Comparison of ENCODE assay signal across 17 cellular contexts in the genomic region with DNA sequence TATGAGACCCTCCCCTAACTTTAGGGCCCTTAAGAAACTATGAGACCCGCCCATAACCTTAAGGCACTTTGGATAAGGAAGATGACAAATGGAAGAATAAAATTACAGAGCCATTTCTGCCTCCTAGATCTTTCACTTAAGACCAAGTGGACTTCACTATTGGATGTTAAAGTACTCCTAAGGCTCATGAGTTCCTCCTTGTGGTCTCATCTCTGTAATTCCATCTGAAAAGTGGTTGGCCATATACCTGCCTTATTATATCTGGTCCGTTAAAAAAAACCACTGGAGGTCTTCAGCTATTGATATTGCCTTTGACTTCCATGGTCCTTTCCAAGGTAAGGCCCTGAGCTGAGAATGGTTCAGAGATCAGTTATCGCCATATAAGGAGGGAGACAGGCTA.
A peak's percentile ranks its signal among the peaks of the same experiment; 100 is the strongest.
DNase-seq lines count a peak whose midpoint lies in the region; ATAC-seq, FAIRE-seq and TF ChIP-seq lines count a peak whose summit lies in the region.
"Had no signal": no experiment of that assay in that cellular context is flagged by ENCODE, and none has a peak within 500 bp of the region (broad histone marks: within the 10 kb centered on the region; RNA-seq: fewer than 3 reads in every experiment).

No MANE protein-coding gene starts in this region.

- no peak overlapping the region for H2AFZ ChIP-seq in neuronal stem cell (ENCODE audit: low read length)

- H3K4me1 ChIP-seq in HUES48 (ENCODE audit: control insufficient read depth, insufficient read depth, low read length) = peaks cover 26% of the 10 kb centered on the region
- H3K4me1 ChIP-seq in neuronal stem cell (ENCODE audit: control insufficient read depth in 2 of 2, insufficient read depth in 1 of 2, low read depth in 1 of 2, low read length in 2 of 2) = peaks cover 14 to 23% of the 10 kb centered on the region in 2 donors

- TF ChIP-seq CTCF in choroid plexus epithelial cell (conservative IDR thresholded peaks at IDR 0.05; ENCODE audit: low read depth, low read length) = peak; percentile 32

- DNase-seq in choroid plexus epithelial cell (ENCODE audit: low read depth) (peak; percentile 72), neuronal stem cell (ENCODE audit: low spot score) (no peak), GF-D8 (lab: John Stamatoyannopoulos, UW) (no peak)
- DNase-seq in stimulated activated naive CD4-positive, alpha-beta T cell treated with Interleukin-2 at 50 U/mL for 16 hours (lab: John Stamatoyannopoulos, UW) = no peak
- no peak for DNase-seq in activated T-cell treated with anti-CD3 and anti-CD28 coated beads, Interleukin-2, amount 50 U/mL, for 4 hours
- DNase-seq: activated CD4-positive, CD25-positive, alpha-beta regulatory T cell treated with anti-CD3 and anti-CD28 coated beads, Interleukin-2, amount 50 U/mL, for 72 hours; activated naive CD4-positive, alpha-beta T cell treated with anti-CD3 and anti-CD28 coated beads for 36 hours; head of caudate nucleus; NCI-H2081 treated with DMSO at 0.1 percent for 48 hours; NCI-H526 treated with DMSO at 0.1 percent for 48 hours had no signal

- WGBS in neuronal stem cell (ENCODE audit: extremely low coverage in 2 of 2, insufficient read length in 2 of 2, insufficient replicate concordance in 1 of 2), 2 donors = no CpG with 5 or more reads among the region's 3 CpGs

- no peaks in the 10 kb centered on the region for H3K36me3 ChIP-seq in HUES48 (ENCODE audit: control insufficient read depth, insufficient read depth, low read length)
- H3K36me3 ChIP-seq in neuronal stem cell (replicated peaks in 1 of 2; ENCODE audit: control insufficient read depth in 2 of 2, insufficient read depth in 2 of 2, low read length in 2 of 2) = no peaks in the 10 kb centered on the region
- H3K36me3 ChIP-seq: cardiac muscle cell had no signal

- no peaks in the 10 kb centered on the region for H3K4me1 Mint-ChIP-seq in activated T-cell treated with anti-CD3 and anti-CD28 coated beads, Interleukin-2, amount 50 U/mL, for 4 hours (ENCODE audit: low read depth)

- H3K23ac ChIP-seq in neuronal stem cell (ENCODE audit: low read depth, low read length, poor library complexity) = no peak overlapping the region

- H3K9ac ChIP-seq in HUES48 (ENCODE audit: low read depth, low read length) = no peak overlapping the region
- no peak overlapping the region for H3K9ac ChIP-seq in neuronal stem cell (ENCODE audit: low read depth, low read length, poor library complexity)

- no peak overlapping the region for H4K8ac ChIP-seq in neuronal stem cell (ENCODE audit: low read depth, low read length)

- peak overlapping the region; percentile 64 for H3K27ac ChIP-seq in HUES48 (ENCODE audit: low read depth, low read length)
- peak overlapping the region; percentile 35 for H3K27ac ChIP-seq in neuronal stem cell (replicated peaks; ENCODE audit: low read length)
- H3K27ac ChIP-seq: cardiac muscle cell had no signal

- no peaks in the 10 kb centered on the region for H3K27me3 ChIP-seq in HUES48 (ENCODE audit: control insufficient read depth, insufficient read depth, low read length)
- H3K27me3 ChIP-seq in neuronal stem cell (ENCODE audit: control insufficient read depth in 3 of 3, insufficient read depth in 3 of 3, low read depth in 1 of 3, low read length in 3 of 3) = peaks cover 0 to 18% (median 0%) of the 10 kb centered on the region in 3 experiments
- H3K27me3 ChIP-seq: cardiac muscle cell had no signal

- no peak overlapping the region for H3K4me3 Mint-ChIP-seq in activated T-cell treated with anti-CD3 and anti-CD28 coated beads, Interleukin-2, amount 50 U/mL, for 4 hours
- H3K4me3 Mint-ChIP-seq: activated naive CD4-positive, alpha-beta T cell treated with anti-CD3 and anti-CD28 coated beads for 36 hours; T-helper 2 cell treated with Interferon-gamma antibody and Interleukin-4, amounts not matched to agents 5 μg/mL and 100 μg/mL, for 36 hours had no signal

- no peak overlapping the region for H3K4ac ChIP-seq in neuronal stem cell (ENCODE audit: low read length)

- H3K4me3 ChIP-seq in HUES48 (ENCODE audit: low read depth, low read length) (no peak overlapping the region), choroid plexus epithelial cell (ENCODE audit: low read depth, low read length) (no peak overlapping the region), neuronal stem cell (ENCODE audit: low read length in 2 of 2) (no peak overlapping the region)
- H3K4me3 ChIP-seq: cardiac muscle cell, skin epidermis had no signal

- H3K27me3 Mint-ChIP-seq in activated T-cell treated with anti-CD3 and anti-CD28 coated beads, Interleukin-2, amount 50 U/mL, for 4 hours (ENCODE audit: low read depth) = peaks cover 2% of the 10 kb centered on the region

- H3K4me2 ChIP-seq in neuronal stem cell (ENCODE audit: insufficient read depth, low read length, poor library complexity, severe bottlenecking) = no peak overlapping the region

- FAIRE-seq in A204.1 (lab: Jason Lieb, UNC) = peak; percentile 86
- FAIRE-seq: RCC 7860 had no signal

- no peak for ATAC-seq in GM21367 (IDR thresholded peaks at IDR 0.05; ENCODE audit: unreplicated experiment)
- no peak for ATAC-seq in activated T-cell treated with anti-CD3 and anti-CD28 coated beads, Interleukin-2, amount 50 U/mL, for 4 hours

- H3K9me3 ChIP-seq in HUES48 (ENCODE audit: control insufficient read depth, insufficient read depth, low read length) (no peaks in the 10 kb centered on the region), neuronal stem cell (replicated peaks in 1 of 2; ENCODE audit: control insufficient read depth in 2 of 2, insufficient read depth in 1 of 2, low read depth in 1 of 2, low read length in 2 of 2) (no peaks in the 10 kb centered on the region)

- no peak overlapping the region for H4K91ac ChIP-seq in neuronal stem cell (ENCODE audit: low read depth, low read length, poor library complexity)

- H2BK15ac ChIP-seq in neuronal stem cell (ENCODE audit: low read length) = no peak overlapping the region

- H2BK120ac ChIP-seq in neuronal stem cell (ENCODE audit: low read depth, low read length) = no peak overlapping the region

- H2BK5ac ChIP-seq in neuronal stem cell (ENCODE audit: low read length) = no peak overlapping the region

- H3K9me3 Mint-ChIP-seq in activated T-cell treated with anti-CD3 and anti-CD28 coated beads, Interleukin-2, amount 50 U/mL, for 4 hours = no peaks in the 10 kb centered on the region
- H3K9me3 Mint-ChIP-seq: activated naive CD4-positive, alpha-beta T cell treated with anti-CD3 and anti-CD28 coated beads for 36 hours; T-helper 2 cell treated with Interferon-gamma antibody and Interleukin-4, amounts not matched to agents 5 μg/mL and 100 μg/mL, for 36 hours had no signal

- H3K14ac ChIP-seq in neuronal stem cell (ENCODE audit: low read length) = no peak overlapping the region

- H3K36me3 Mint-ChIP-seq in activated T-cell treated with anti-CD3 and anti-CD28 coated beads, Interleukin-2, amount 50 U/mL, for 4 hours (ENCODE audit: insufficient read depth) = no peaks in the 10 kb centered on the region

- no peaks in the 10 kb centered on the region for H3K79me1 ChIP-seq in neuronal stem cell (ENCODE audit: low read depth, low read length)

- no peak overlapping the region for H3K18ac ChIP-seq in neuronal stem cell (ENCODE audit: low read length)

- no peak overlapping the region for H2AK5ac ChIP-seq in neuronal stem cell (ENCODE audit: low read depth, low read length)

- H2BK12ac ChIP-seq in neuronal stem cell (ENCODE audit: low read length) = no peak overlapping the region
